Comparison of ENCODE assay signal across 13 cellular contexts in the genomic region with DNA sequence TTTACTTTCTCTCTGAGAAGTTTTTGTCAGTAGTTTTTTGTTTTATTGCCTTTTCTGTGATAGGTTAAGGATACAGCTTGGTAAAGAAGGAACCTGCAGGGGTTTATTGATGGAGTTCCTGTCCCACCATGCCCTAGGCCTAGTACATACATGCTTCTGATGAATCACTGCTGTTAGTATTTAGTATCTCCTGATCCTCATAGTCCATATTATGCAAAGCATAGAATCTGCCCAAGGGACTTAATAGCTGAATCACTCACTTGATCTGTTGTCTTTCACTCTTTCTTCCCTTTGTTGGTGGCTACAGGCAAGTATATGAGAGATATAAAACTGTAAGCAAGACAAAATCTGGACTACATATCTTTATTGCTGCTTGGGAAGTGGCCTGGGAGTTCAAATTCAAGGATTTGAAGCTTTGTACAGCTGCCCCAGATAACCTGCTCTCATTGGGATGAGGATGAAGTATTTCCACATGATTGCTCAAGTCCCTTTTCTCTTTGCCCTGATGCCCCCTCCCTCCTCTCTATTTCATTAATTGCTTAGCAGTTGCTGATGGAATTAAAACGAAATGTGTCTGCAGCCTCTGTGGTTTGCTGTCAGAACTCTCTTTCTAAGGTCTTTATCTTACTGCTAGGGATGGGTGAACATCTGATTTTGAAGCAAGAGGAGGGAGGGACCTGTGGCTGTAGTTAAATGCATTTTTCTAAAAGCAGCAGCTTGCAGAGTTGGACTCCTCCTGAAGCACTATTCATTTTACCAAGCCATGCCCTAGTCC.
DNase-seq lines count a peak whose midpoint lies in the region; ATAC-seq, FAIRE-seq and TF ChIP-seq lines count a peak whose summit lies in the region.
"Had no signal": no experiment of that assay in that cellular context is flagged by ENCODE, and none has a peak within 500 bp of the region (broad histone marks: within the 10 kb centered on the region; RNA-seq: fewer than 3 reads in every experiment).

No MANE protein-coding gene starts in this region.

- TF ChIP-seq CTCF in fibroblast of the aortic adventitia (IDR thresholded peaks at IDR 0.05; ENCODE audit: insufficient read depth, low read length), result no peak

- CTCF ChIA-PET in activated CD8-positive, alpha-beta memory T cell treated with anti-CD3 and anti-CD28 coated beads, Interleukin-2, amount 10 ng/mL, durations not matched to agents 7 days and 5 days (lab: Charles Lee), result interaction anchor here (1.1 to 1.8 kb wide), 2 partner anchors 60 to 99 kb away, joined by 3 to 4 read pairs; no protein-coding TSS in a partner anchor

- peaks cover 27% of the 10 kb centered on the region for H3K4me1 Mint-ChIP-seq in activated CD8-positive, alpha-beta memory T cell treated with anti-CD3 and anti-CD28 coated beads, Interleukin-2, amount 10 ng/mL, durations not matched to agents 7 days and 5 days
- peaks cover 34 to 53% of the 10 kb centered on the region in 2 donors for H3K4me1 Mint-ChIP-seq in stimulated activated naive B cell treated with anti-CD40 and anti-IgM and Interleukin-4, amounts not matched to agents 10 μg/mL and 1 μg/mL and 100 μg/mL, for 72 hours

- H3K36me3 Mint-ChIP-seq in activated CD8-positive, alpha-beta memory T cell treated with anti-CD3 and anti-CD28 coated beads, Interleukin-2, amount 10 ng/mL, durations not matched to agents 7 days and 5 days, result peaks cover 14% of the 10 kb centered on the region
- H3K36me3 Mint-ChIP-seq in stimulated activated naive B cell treated with anti-CD40 and anti-IgM and Interleukin-4, amounts not matched to agents 10 μg/mL and 1 μg/mL and 100 μg/mL, for 72 hours, result peaks cover 2 to 15% of the 10 kb centered on the region in 2 donors

- H3K4me3 Mint-ChIP-seq in activated CD8-positive, alpha-beta memory T cell treated with anti-CD3 and anti-CD28 coated beads, Interleukin-2, amount 10 ng/mL, durations not matched to agents 7 days and 5 days, result no peak overlapping the region
- H3K4me3 Mint-ChIP-seq in stimulated activated naive B cell treated with anti-CD40 and anti-IgM and Interleukin-4, amounts not matched to agents 10 μg/mL and 1 μg/mL and 100 μg/mL, for 72 hours, result no peak overlapping the region

- H3K4me3 ChIP-seq in fibroblast of the aortic adventitia (ENCODE audit: low read depth, low read length), result no peak overlapping the region
- H3K4me3 ChIP-seq: right lobe of liver had no signal

- peak overlapping the region; percentile 9 for H3K27ac Mint-ChIP-seq in activated CD8-positive, alpha-beta memory T cell treated with anti-CD3 and anti-CD28 coated beads, Interleukin-2, amount 10 ng/mL, durations not matched to agents 7 days and 5 days
- peak overlapping the region; percentile 73 for H3K27ac Mint-ChIP-seq in stimulated activated naive B cell treated with anti-CD40 and anti-IgM and Interleukin-4, amounts not matched to agents 10 μg/mL and 1 μg/mL and 100 μg/mL, for 72 hours

- in situ Hi-C loops in ACHN (cut with HindIII; ENCODE audit: low pct_ligation_motif_present, low pct_unique_long_range_greater_than_20kb, low sequenced_read_pairs), result no loop called here

- no peak for FAIRE-seq in frontal cortex (lab: Jason Lieb, UNC)
- FAIRE-seq: islet of Langerhans had no signal

- no peak for ATAC-seq in activated CD8-positive, alpha-beta memory T cell treated with anti-CD3 and anti-CD28 coated beads, Interleukin-2, amount 10 ng/mL, durations not matched to agents 7 days and 5 days
- ATAC-seq in stimulated activated naive B cell treated with anti-CD40 and anti-IgM and Interleukin-4, amounts not matched to agents 10 μg/mL and 1 μg/mL and 100 μg/mL, for 72 hours (replicated peaks), result peak; percentile 26 to 52

- DNase-seq in activated CD8-positive, alpha-beta memory T cell treated with anti-CD3 and anti-CD28 coated beads, Interleukin-2, amount 10 ng/mL, durations not matched to agents 7 days and 5 days, result no peak
- DNase-seq in activated CD8-positive, alpha-beta memory T cell treated with anti-CD3 and anti-CD28 coated beads for 24 hours, result no peak
- DNase-seq in T1000 (lab: John Stamatoyannopoulos, UW) (peak; percentile 1), fibroblast of the aortic adventitia (ENCODE audit: low read depth) (peak; percentile 47), frontal cortex (ENCODE audit: low spot score in 2 of 2) (no peak), ACHN (no peak)
- DNase-seq in stimulated activated naive B cell treated with anti-CD40 and anti-IgM and Interleukin-4, amounts not matched to agents 10 μg/mL and 1 μg/mL and 100 μg/mL, for 72 hours, result no peak
- no peak for DNase-seq in stimulated activated CD4-positive, alpha-beta T cell treated with anti-CD3 and anti-CD28 coated beads, Interleukin-1b, Interleukin-23, amount 100 ng/mL, for 48 hours
- DNase-seq: AML-193, amniotic stem cell, NCI-H1417, right lobe of liver had no signal

- no peaks in the 10 kb centered on the region for H3K9me3 Mint-ChIP-seq in activated CD8-positive, alpha-beta memory T cell treated with anti-CD3 and anti-CD28 coated beads, Interleukin-2, amount 10 ng/mL, durations not matched to agents 7 days and 5 days (ENCODE audit: low read depth)
- no peaks in the 10 kb centered on the region for H3K9me3 Mint-ChIP-seq in stimulated activated naive B cell treated with anti-CD40 and anti-IgM and Interleukin-4, amounts not matched to agents 10 μg/mL and 1 μg/mL and 100 μg/mL, for 72 hours

- no peaks in the 10 kb centered on the region for H3K27me3 Mint-ChIP-seq in activated CD8-positive, alpha-beta memory T cell treated with anti-CD3 and anti-CD28 coated beads, Interleukin-2, amount 10 ng/mL, durations not matched to agents 7 days and 5 days
- no peaks in the 10 kb centered on the region for H3K27me3 Mint-ChIP-seq in stimulated activated naive B cell treated with anti-CD40 and anti-IgM and Interleukin-4, amounts not matched to agents 10 μg/mL and 1 μg/mL and 100 μg/mL, for 72 hours

Comparison
In these comparisons a context has a peak if more than half of its experiments do, and no peak if none do; other contexts are left out.
1. DNase-seq: peak in T1000 (single experiment) and fibroblast of the aortic adventitia (single experiment); none in activated CD8-positive, alpha-beta memory T cell treated with anti-CD3 and anti-CD28 coated beads, Interleukin-2, amount 10 ng/mL, durations not matched to agents 7 days and 5 days (single experiment), activated CD8-positive, alpha-beta memory T cell treated with anti-CD3 and anti-CD28 coated beads for 24 hours (single experiment), stimulated activated naive B cell treated with anti-CD40 and anti-IgM and Interleukin-4, amounts not matched to agents 10 μg/mL and 1 μg/mL and 100 μg/mL, for 72 hours (single experiment), frontal cortex (0 of 2), stimulated activated CD4-positive, alpha-beta T cell treated with anti-CD3 and anti-CD28 coated beads, Interleukin-1b, Interleukin-23, amount 100 ng/mL, for 48 hours (single experiment) and ACHN (single experiment).